In the genomic region with DNA sequence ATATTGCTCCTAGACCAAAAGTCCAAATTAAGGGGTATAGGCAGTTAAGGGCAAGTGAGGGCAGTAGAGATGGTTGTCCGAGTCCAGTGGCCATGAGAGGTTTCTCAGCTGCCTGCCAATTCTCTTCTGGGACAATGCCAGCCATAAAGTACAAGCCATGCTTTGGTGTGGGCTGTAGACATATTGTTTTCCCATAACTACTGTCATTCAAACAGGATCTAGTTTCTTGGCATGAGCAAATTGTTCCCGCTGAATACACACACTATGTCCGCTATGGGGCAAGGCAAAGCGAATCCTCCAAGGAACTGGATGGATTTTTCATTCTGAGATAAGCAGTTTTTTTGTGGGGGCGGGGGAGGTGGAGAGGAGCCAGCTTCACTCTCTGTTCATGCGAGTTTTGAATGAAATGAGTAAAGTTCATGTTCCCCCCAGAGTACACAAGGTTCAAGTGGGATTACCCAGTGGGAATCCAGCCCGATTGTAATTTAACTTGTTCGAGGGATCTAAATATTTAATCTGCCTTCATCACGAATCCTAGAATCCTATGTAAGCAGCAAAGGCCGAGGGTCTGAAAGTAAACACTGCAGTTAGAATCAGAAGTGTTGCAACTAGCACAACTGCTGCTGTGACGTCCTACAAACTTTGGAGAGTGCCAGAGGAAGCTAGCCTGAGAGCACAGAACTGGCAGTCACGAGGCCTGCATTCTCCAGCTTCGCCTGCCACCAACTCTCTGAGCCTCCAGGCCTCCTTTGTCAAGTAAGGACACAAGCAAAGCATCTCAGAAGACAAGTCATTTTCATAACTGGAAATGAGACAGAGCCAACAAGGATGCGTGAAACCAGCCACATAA, we compare ENCODE assay signal across 9 cellular contexts.
DNase-seq lines count a peak whose midpoint lies in the region; ATAC-seq and TF ChIP-seq lines count a peak whose summit lies in the region.
"Had no signal": no experiment of that assay in that cellular context is flagged by ENCODE, and none has a peak within 500 bp of the region (broad histone marks: within the 10 kb centered on the region; RNA-seq: fewer than 3 reads in every experiment).

No MANE protein-coding gene starts in this region.

- H3K4me1 ChIP-seq in GM23248 (ENCODE audit: insufficient read depth) = peaks cover 41% of the 10 kb centered on the region

- in situ Hi-C loops in GM23248 (cut with MboI) = no loop called here

- H3K9me3 ChIP-seq in GM23248 (ENCODE audit: low read depth) = no peaks in the 10 kb centered on the region
- H3K9me3 ChIP-seq: SK-N-SH had no signal

- peak overlapping the region; percentile 64 for H2AFZ ChIP-seq in GM23248

- H3K4me2 ChIP-seq in GM23248 (ENCODE audit: unreplicated experiment) = peak overlapping the region; percentile 41
- H3K4me2 ChIP-seq: SK-N-SH had no signal

- H3K9ac ChIP-seq in GM23248 = peak overlapping the region; percentile 72
- H3K9ac ChIP-seq: SK-N-SH had no signal

- DNase-seq in GM23248 (peak; percentile 91), left ventricle myocardium superior (peak; percentile 82), putamen (ENCODE audit: low spot score) (peak; percentile 79), MV-4-11 (lab: John Stamatoyannopoulos, UW) (no peak), NCI-H1417 (lab: John Stamatoyannopoulos, UW) (no peak)
- DNase-seq in effector CD4-positive, alpha-beta T cell = no peak
- no peak for DNase-seq in stimulated activated CD4-positive, alpha-beta T cell treated with anti-CD3 and anti-CD28 coated beads, Interleukin-2, amount 100 ng/mL, for 48 hours
- DNase-seq: SK-N-SH had no signal

- intact Hi-C loops in left ventricle myocardium superior (cut with micrococcal nuclease) = no loop called here

- no peaks in the 10 kb centered on the region for H3K36me3 ChIP-seq in GM23248 (ENCODE audit: low read depth)

- no peaks in the 10 kb centered on the region for H3K79me2 ChIP-seq in GM23248 (ENCODE audit: insufficient read depth)

- H3F3A ChIP-seq in GM23248 (ENCODE audit: insufficient read depth) = peaks cover 52% of the 10 kb centered on the region

- no peak for TF ChIP-seq CTCF in VCaP (conservative IDR thresholded peaks at IDR 0.05)

- H3K27ac ChIP-seq in GM23248 (peak overlapping the region; percentile 83), VCaP (peak overlapping the region; percentile 94)

- no peaks in the 10 kb centered on the region for H3K9me2 ChIP-seq in GM23248 (ENCODE audit: insufficient read depth)
- H3K9me2 ChIP-seq: SK-N-SH had no signal

- ATAC-seq in left ventricle myocardium superior = peak; percentile 90

- WGBS in GM23248 (ENCODE audit: low coverage in 1 of 2, low lambda C conversion rate in 2 of 2, missing lambda C conversion rate in 2 of 2), 2 experiments = 23 to 25% methylated on average over 14 of the region's 14 CpGs

- H3K27me3 ChIP-seq in GM23248 (replicated peaks; ENCODE audit: insufficient read depth) = no peaks in the 10 kb centered on the region

- H4K20me1 ChIP-seq in GM23248 (ENCODE audit: insufficient read depth) = no peaks in the 10 kb centered on the region

- 0 out of 2 replicates have a peak overlapping the region, but pooled peaks have one; percentile 20 for H3K4me3 ChIP-seq in GM23248

Comparison
In these comparisons a context has a peak if more than half of its experiments do, and no peak if none do; other contexts are left out.
1. DNase-seq: peak in GM23248 (single experiment), left ventricle myocardium superior (single experiment) and putamen (single experiment); none in MV-4-11 (single experiment), effector CD4-positive, alpha-beta T cell (single experiment), stimulated activated CD4-positive, alpha-beta T cell treated with anti-CD3 and anti-CD28 coated beads, Interleukin-2, amount 100 ng/mL, for 48 hours (0 of 2) and NCI-H1417 (0 of 3).